Comparison of ENCODE assay signal across 20 cellular contexts in the genomic region with DNA sequence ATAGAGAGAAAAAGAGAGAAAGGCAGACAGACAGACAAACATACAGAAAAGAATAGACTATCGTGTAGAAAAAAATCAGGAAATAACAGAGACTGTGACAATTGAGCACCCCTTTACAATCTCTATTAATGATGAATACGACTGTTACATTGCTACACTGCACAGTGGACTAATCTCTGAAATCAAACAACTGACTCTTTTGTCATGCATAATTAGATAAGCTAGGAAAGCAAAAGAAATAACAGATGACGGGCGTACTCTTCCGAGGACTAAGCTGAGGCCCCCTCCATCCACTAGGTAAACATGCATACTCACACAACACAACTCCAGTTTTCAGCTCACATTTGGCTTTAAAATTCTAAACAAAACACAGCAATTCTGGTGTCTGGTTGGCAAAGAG.
A peak's percentile ranks its signal among the peaks of the same experiment; 100 is the strongest.
DNase-seq lines count a peak whose midpoint lies in the region; ATAC-seq and TF ChIP-seq lines count a peak whose summit lies in the region.
"Had no signal": no experiment of that assay in that cellular context is flagged by ENCODE, and none has a peak within 500 bp of the region (broad histone marks: within the 10 kb centered on the region; RNA-seq: fewer than 3 reads in every experiment).

No MANE protein-coding gene starts in this region.

- TF ChIP-seq CTCF in psoas muscle (IDR thresholded peaks at IDR 0.05): no peak

- no peak overlapping the region for H3K27ac Mint-ChIP-seq in activated T-helper 17 cell treated with anti-CD3 and anti-CD28 coated beads, Interleukin-2, amount 50 U/mL, for 72 hours
- H3K27ac Mint-ChIP-seq: HFFc6 had no signal

- H3K79me2 ChIP-seq in Karpas-422 (ENCODE audit: low read length): no peaks in the 10 kb centered on the region

- no peaks in the 10 kb centered on the region for H3K9me2 ChIP-seq in Karpas-422 (replicated peaks; ENCODE audit: insufficient read depth, low read length)

- H3K4me1 Mint-ChIP-seq in activated T-helper 17 cell treated with anti-CD3 and anti-CD28 coated beads, Interleukin-2, amount 50 U/mL, for 72 hours: no peaks in the 10 kb centered on the region
- H3K4me1 Mint-ChIP-seq: CD4-positive, CD25-positive, alpha-beta regulatory T cell had no signal

- no peak overlapping the region for H3K4me3 Mint-ChIP-seq in activated T-helper 17 cell treated with anti-CD3 and anti-CD28 coated beads, Interleukin-2, amount 50 U/mL, for 72 hours
- H3K4me3 Mint-ChIP-seq: CD4-positive, CD25-positive, alpha-beta regulatory T cell; HFFc6 had no signal

- peaks cover 14% of the 10 kb centered on the region for H3K4me1 ChIP-seq in Karpas-422 (ENCODE audit: low read length)
- H3K4me1 ChIP-seq in psoas muscle: no peaks in the 10 kb centered on the region

- no peaks in the 10 kb centered on the region for H3K9me3 ChIP-seq in Karpas-422 (ENCODE audit: low read length)
- no peaks in the 10 kb centered on the region for H3K9me3 ChIP-seq in psoas muscle

- H3K36me3 ChIP-seq in Karpas-422 (ENCODE audit: insufficient read depth, low read length) (no peaks in the 10 kb centered on the region), psoas muscle (ENCODE audit: insufficient read depth in 1 of 2, low read depth in 1 of 2) (no peaks in the 10 kb centered on the region)

- WGBS in psoas muscle, 3 donors: 37 to 42% (median 37%) methylated on average over 5 of the region's 5 CpGs

- peak; percentile 38 for DNase-seq in DMS153 (lab: John Stamatoyannopoulos, UW)
- no peak for DNase-seq in Karpas-422
- DNase-seq in NCI-H510A (lab: John Stamatoyannopoulos, UW): peak; percentile 57
- DNase-seq in cerebellar cortex (ENCODE audit: low spot score): no peak
- DNase-seq in psoas muscle: no peak
- DNase-seq: ACHN; Calu3; CD4-positive, CD25-positive, alpha-beta regulatory T cell; GF-D8; GOT3; HFFc6; KBM-7; NCI-H1048; NCI-H2107; NCI-H446 treated with DMSO at 0.1 percent for 48 hours; NK-92 treated with Interleukin-12 subunit alpha and Interleukin-12 subunit beta, amount 100 ng/mL, for 24 hours; PC-3 had no signal

- no peaks in the 10 kb centered on the region for H3K36me3 Mint-ChIP-seq in activated T-helper 17 cell treated with anti-CD3 and anti-CD28 coated beads, Interleukin-2, amount 50 U/mL, for 72 hours (ENCODE audit: low read depth)
- H3K36me3 Mint-ChIP-seq: CD4-positive, CD25-positive, alpha-beta regulatory T cell had no signal

- intact Hi-C loops in psoas muscle (cut with DNase I): no loop called here

- no peak overlapping the region for H3K4me3 ChIP-seq in Karpas-422 (ENCODE audit: low read length)
- no peak overlapping the region for H3K4me3 ChIP-seq in psoas muscle

- H4K20me1 ChIP-seq in Karpas-422 (ENCODE audit: insufficient read depth, low read depth, low read length): no peaks in the 10 kb centered on the region

- peak overlapping the region; percentile 38; the same call in 1 of the 2 replicates for H2AFZ ChIP-seq in Karpas-422 (ENCODE audit: low read length)

- H3K27me3 Mint-ChIP-seq in activated T-helper 17 cell treated with anti-CD3 and anti-CD28 coated beads, Interleukin-2, amount 50 U/mL, for 72 hours: no peaks in the 10 kb centered on the region
- H3K27me3 Mint-ChIP-seq: CD4-positive, CD25-positive, alpha-beta regulatory T cell had no signal

- H3K27me3 ChIP-seq in Karpas-422 (ENCODE audit: low read length) (no peaks in the 10 kb centered on the region), psoas muscle (ENCODE audit: insufficient read depth in 3 of 3, low read length in 2 of 3) (no peaks in the 10 kb centered on the region)

- H3K27ac ChIP-seq in Karpas-422 (ENCODE audit: low read length) (no peak overlapping the region), psoas muscle (no peak overlapping the region)
- H3K27ac ChIP-seq: HL-60 had no signal

- no peak overlapping the region for H3K4me2 ChIP-seq in Karpas-422 (ENCODE audit: low read depth, low read length, poor library complexity, severe bottlenecking)

- ATAC-seq in SK-N-SH treated with all-trans-retinoic acid at 6 μM for 48 hours: no peak
- no peak for ATAC-seq in activated T-helper 17 cell treated with anti-CD3 and anti-CD28 coated beads, Interleukin-2, amount 50 U/mL, for 72 hours (replicated peaks)
- ATAC-seq in psoas muscle: no peak
- ATAC-seq: PC-3 had no signal

- peaks cover 9% of the 10 kb centered on the region for H3K9me3 Mint-ChIP-seq in activated T-helper 17 cell treated with anti-CD3 and anti-CD28 coated beads, Interleukin-2, amount 50 U/mL, for 72 hours

- H3K9ac ChIP-seq in Karpas-422 (ENCODE audit: low read length): no peak overlapping the region

TF ChIP-seq in SK-N-SH treated with all-trans-retinoic acid at 6 μM for 48 hours, 23 proteins besides CTCF, POLR2A, EP300 and RAD21 (continues in another document):
- TF ChIP-seq PATZ1 (CRISPR knock-in tag; IDR thresholded peaks at IDR 0.05; ENCODE audit: borderline replicate concordance) (no peak), BACH2 (CRISPR knock-in tag; IDR thresholded peaks at IDR 0.05; ENCODE audit: borderline replicate concordance) (no peak), ZNF70 (CRISPR knock-in tag; IDR thresholded peaks at IDR 0.05) (0 out of 2 replicates have a peak, but pooled peaks have one; percentile 19), TCF4 (CRISPR knock-in tag; IDR thresholded peaks at IDR 0.05; ENCODE audit: borderline replicate concordance) (peak; percentile 28; the same call in 1 of the 2 replicates), CREB5 (CRISPR knock-in tag; IDR thresholded peaks at IDR 0.05; ENCODE audit: low read depth) (no peak), OSR1 (CRISPR knock-in tag; IDR thresholded peaks at IDR 0.05) (no peak), ARNTL (CRISPR knock-in tag; IDR thresholded peaks at IDR 0.05; ENCODE audit: borderline replicate concordance, low read depth) (no peak), RARB (CRISPR knock-in tag; IDR thresholded peaks at IDR 0.05) (no peak), TSHZ2 (CRISPR knock-in tag; IDR thresholded peaks at IDR 0.05) (no peak), ZC3H10 (CRISPR knock-in tag; IDR thresholded peaks at IDR 0.05) (no peak)
- TF ChIP-seq, protein P1, sequence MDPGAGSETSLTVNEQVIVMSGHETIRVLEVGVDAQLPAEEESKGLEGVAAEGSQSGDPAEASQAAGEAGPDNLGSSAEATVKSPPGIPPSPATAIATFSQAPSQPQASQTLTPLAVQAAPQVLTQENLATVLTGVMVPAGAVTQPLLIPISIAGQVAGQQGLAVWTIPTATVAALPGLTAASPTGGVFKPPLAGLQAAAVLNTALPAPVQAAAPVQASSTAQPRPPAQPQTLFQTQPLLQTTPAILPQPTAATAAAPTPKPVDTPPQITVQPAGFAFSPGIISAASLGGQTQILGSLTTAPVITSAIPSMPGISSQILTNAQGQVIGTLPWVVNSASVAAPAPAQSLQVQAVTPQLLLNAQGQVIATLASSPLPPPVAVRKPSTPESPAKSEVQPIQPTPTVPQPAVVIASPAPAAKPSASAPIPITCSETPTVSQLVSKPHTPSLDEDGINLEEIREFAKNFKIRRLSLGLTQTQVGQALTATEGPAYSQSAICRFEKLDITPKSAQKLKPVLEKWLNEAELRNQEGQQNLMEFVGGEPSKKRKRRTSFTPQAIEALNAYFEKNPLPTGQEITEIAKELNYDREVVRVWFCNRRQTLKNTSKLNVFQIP (CRISPR knock-in tag; IDR thresholded peaks at IDR 0.05; ENCODE audit: borderline replicate concordance, low read depth): no peak

Comparison
In these comparisons a context has a peak if more than half of its experiments do, and no peak if none do; other contexts are left out.
1. DNase-seq: peak in DMS153 (single experiment) and NCI-H510A (single experiment); none in Karpas-422 (single experiment), cerebellar cortex (single experiment) and psoas muscle (0 of 2).